ENCODE assay signal across 8 cellular contexts in the genomic region with DNA sequence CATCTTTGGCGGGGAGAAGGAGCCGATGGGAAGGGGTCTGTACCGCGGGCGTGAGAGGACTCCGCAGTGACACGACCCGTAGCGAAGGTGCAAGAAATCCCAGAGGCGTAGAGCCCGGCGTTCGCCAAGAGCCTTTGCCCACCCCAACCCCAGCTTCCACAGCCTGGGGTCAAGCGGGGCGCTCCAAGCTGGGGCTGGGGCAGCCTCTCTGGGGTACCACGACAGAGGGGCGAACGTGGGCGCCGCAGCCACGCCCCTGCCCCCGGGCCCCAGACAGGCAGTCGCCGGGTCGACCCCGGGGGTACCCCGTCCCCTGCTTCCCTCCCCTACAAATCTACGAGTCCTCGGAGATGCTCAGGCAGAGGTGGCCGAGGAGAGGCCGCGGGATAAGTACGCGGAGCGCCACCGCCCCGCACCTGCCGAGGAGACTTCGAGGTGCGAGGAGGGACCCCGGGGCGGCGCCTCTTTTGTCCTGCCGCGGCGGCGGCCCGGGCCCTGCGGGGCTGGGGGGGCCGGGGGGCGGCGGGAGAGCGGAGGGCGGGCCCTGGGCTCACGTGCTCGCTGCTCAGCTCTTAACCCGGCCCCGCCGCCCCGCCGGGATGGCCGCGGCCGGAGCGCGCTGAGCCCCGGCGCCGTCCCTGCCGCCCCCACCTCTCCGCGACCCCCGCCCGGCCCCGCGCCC. TPM values are rescaled to one million over a fixed set of nuclear protein-coding genes. Genes with fewer than 3 reads are reported as not detected.
DNase-seq lines count a peak whose midpoint lies in the region; ATAC-seq and TF ChIP-seq lines count a peak whose summit lies in the region.

A gene with protein sequence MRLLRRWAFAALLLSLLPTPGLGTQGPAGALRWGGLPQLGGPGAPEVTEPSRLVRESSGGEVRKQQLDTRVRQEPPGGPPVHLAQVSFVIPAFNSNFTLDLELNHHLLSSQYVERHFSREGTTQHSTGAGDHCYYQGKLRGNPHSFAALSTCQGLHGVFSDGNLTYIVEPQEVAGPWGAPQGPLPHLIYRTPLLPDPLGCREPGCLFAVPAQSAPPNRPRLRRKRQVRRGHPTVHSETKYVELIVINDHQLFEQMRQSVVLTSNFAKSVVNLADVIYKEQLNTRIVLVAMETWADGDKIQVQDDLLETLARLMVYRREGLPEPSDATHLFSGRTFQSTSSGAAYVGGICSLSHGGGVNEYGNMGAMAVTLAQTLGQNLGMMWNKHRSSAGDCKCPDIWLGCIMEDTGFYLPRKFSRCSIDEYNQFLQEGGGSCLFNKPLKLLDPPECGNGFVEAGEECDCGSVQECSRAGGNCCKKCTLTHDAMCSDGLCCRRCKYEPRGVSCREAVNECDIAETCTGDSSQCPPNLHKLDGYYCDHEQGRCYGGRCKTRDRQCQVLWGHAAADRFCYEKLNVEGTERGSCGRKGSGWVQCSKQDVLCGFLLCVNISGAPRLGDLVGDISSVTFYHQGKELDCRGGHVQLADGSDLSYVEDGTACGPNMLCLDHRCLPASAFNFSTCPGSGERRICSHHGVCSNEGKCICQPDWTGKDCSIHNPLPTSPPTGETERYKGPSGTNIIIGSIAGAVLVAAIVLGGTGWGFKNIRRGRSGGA (plus strand): TSS at position 575 of the 682 bp plus-strand sequence. CDS start 212 bp downstream, outside the sequence.

- peak within 1 kb of the TSS; percentile 10 for H3K4me3 Mint-ChIP-seq in activated CD8-positive, alpha-beta T cell treated with anti-CD3 and anti-CD28 coated beads for 36 hours

- no peak within 1 kb of the TSS for H3K27ac Mint-ChIP-seq in activated CD8-positive, alpha-beta T cell treated with anti-CD3 and anti-CD28 coated beads for 36 hours

- H3K27me3 Mint-ChIP-seq in activated CD8-positive, alpha-beta T cell treated with anti-CD3 and anti-CD28 coated beads for 36 hours = peaks cover 31% of the 10 kb centered on the region

- peaks cover 2% of the 10 kb centered on the region for H3K4me1 Mint-ChIP-seq in activated CD8-positive, alpha-beta T cell treated with anti-CD3 and anti-CD28 coated beads for 36 hours (ENCODE audit: low read depth)

- no peaks in the 10 kb centered on the region for H3K4me1 ChIP-seq in right cardiac atrium (ENCODE audit: control insufficient read depth, insufficient read depth, low read length)

- no peaks in the 10 kb centered on the region for H3K9me3 ChIP-seq in right cardiac atrium (ENCODE audit: control insufficient read depth, low read length)

- peak; percentile 16 for DNase-seq in NCI-H345 (lab: John Stamatoyannopoulos, UW)
- DNase-seq in NCI-H345 treated with DMSO at 0.1 percent for 48 hours (lab: John Stamatoyannopoulos, UW; ENCODE audit: unreplicated experiment) = no peak
- no peak for DNase-seq in activated CD8-positive, alpha-beta T cell treated with anti-CD3 and anti-CD28 coated beads for 36 hours
- DNase-seq in right cardiac atrium = peak in 1 of 3 donors; percentile 66
- no peak for DNase-seq in stimulated activated naive CD8-positive, alpha-beta T cell treated with anti-CD3 and anti-CD28 coated beads, Interleukin-15, Interleukin-2, amounts not matched to agents 100 U/mL and 50 U/mL, for 24 hours
- no peak for DNase-seq in NCI-H226

- ATAC-seq in activated CD8-positive, alpha-beta T cell treated with anti-CD3 and anti-CD28 coated beads for 36 hours = peak; percentile 57
- peak; percentile 30 to 39 for ATAC-seq in right cardiac atrium
- ATAC-seq in stimulated activated naive CD8-positive, alpha-beta T cell treated with anti-CD3 and anti-CD28 coated beads, Interleukin-15, Interleukin-2, amounts not matched to agents 100 U/mL and 50 U/mL, for 24 hours = peak; percentile 33
- no peak for ATAC-seq in HG03521 (IDR thresholded peaks at IDR 0.05; ENCODE audit: unreplicated experiment)
- ATAC-seq in HG03039 (IDR thresholded peaks at IDR 0.05; ENCODE audit: unreplicated experiment) = no peak

- intact Hi-C loops in activated CD8-positive, alpha-beta T cell treated with anti-CD3 and anti-CD28 coated beads for 36 hours (cut with micrococcal nuclease) = no loop called here
- intact Hi-C loops in right cardiac atrium (cut with DNase I) = no loop called here

- POLR2A ChIA-PET in activated CD8-positive, alpha-beta T cell treated with anti-CD3 and anti-CD28 coated beads for 36 hours (lab: Charles Lee) = interaction anchor here (1.1 kb wide), 1 partner anchor 17 kb away, joined by 4 read pairs; no protein-coding TSS in a partner anchor

- H3K27ac ChIP-seq in right cardiac atrium (ENCODE audit: low read length) = peak within 1 kb of the TSS; percentile 32

- no peak for TF ChIP-seq CTCF in activated CD8-positive, alpha-beta T cell treated with anti-CD3 and anti-CD28 coated beads for 36 hours (IDR thresholded peaks at IDR 0.05)

- no peaks in the 10 kb centered on the region for H3K9me3 Mint-ChIP-seq in activated CD8-positive, alpha-beta T cell treated with anti-CD3 and anti-CD28 coated beads for 36 hours

- 4% methylated on average over 76 of the region's 76 CpGs for WGBS in right cardiac atrium

- no peaks in the 10 kb centered on the region for H3K36me3 Mint-ChIP-seq in activated CD8-positive, alpha-beta T cell treated with anti-CD3 and anti-CD28 coated beads for 36 hours (ENCODE audit: low read depth)

- H3K4me3 ChIP-seq in right cardiac atrium (ENCODE audit: low read length) = peak within 1 kb of the TSS; percentile 69

- H3K27me3 ChIP-seq in right cardiac atrium (ENCODE audit: control insufficient read depth, insufficient read depth) = no peaks in the 10 kb centered on the region

- CTCF ChIA-PET in activated CD8-positive, alpha-beta T cell treated with anti-CD3 and anti-CD28 coated beads for 36 hours (lab: Charles Lee) = no interaction called here

RNA-seq across cellular contexts. Expression of the gene that starts here (rescaled TPM):
- under 1 TPM; 0.07 to 0.27 TPM for total RNA-seq in activated CD8-positive, alpha-beta T cell treated with anti-CD3 and anti-CD28 coated beads for 36 hours
- total RNA-seq in right cardiac atrium = 10 to 100 TPM in 3 of 4 donors, 1 to 10 TPM in 1; 9.5 to 43.3 (median 34.0) TPM
- 21.5 TPM for polyA plus RNA-seq in right cardiac atrium

Comparison
In these comparisons a context has a peak if more than half of its experiments do, and no peak if none do; other contexts are left out.
1. RNA of the gene that starts here (total RNA-seq): 9.5 to 43.3 TPM in right cardiac atrium; 0.07 to 0.27 TPM in activated CD8-positive, alpha-beta T cell treated with anti-CD3 and anti-CD28 coated beads for 36 hours; every median in the first group is over 4 times any median in the second.
2. Peak in ATAC-seq in activated CD8-positive, alpha-beta T cell treated with anti-CD3 and anti-CD28 coated beads for 36 hours; RNA of the gene not detected or under 1 TPM.
3. ATAC-seq: peak in right cardiac atrium (2 of 2) and stimulated activated naive CD8-positive, alpha-beta T cell treated with anti-CD3 and anti-CD28 coated beads, Interleukin-15, Interleukin-2, amounts not matched to agents 100 U/mL and 50 U/mL, for 24 hours (single experiment); none in HG03521 (single experiment) and HG03039 (single experiment).